18 cellular contexts compared by ENCODE assay signal in the genomic region with DNA sequence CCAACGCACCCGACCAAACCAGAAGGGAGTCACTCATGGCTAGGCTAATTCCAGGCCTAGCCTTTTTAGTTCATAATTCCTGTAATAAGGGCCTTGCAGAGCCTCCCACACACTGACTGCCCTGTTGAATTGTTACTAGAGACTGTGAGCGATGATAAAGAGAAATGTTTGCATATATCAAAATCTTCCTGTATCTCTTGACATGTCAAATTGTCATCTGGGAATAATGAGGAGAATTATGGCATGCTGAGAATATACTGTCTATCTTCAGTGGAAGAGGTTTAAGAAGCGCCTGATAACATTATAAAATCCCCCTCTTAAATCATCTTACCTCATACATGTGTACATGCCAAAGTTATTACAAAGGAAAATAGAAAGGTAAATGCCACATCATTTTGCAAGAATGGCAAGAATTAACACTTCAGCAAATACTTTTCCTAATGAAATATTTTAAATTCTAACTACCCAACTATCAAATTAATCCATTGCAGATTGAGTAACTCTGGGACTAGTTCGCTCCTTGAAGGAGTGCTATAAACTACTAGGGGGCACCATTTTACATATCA.
DNase-seq lines count a peak whose midpoint lies in the region; TF ChIP-seq lines count a peak whose summit lies in the region.
"Had no signal": no experiment of that assay in that cellular context is flagged by ENCODE, and none has a peak within 500 bp of the region (broad histone marks: within the 10 kb centered on the region; RNA-seq: fewer than 3 reads in every experiment).

No MANE protein-coding gene starts in this region.

- H3K79me2 ChIP-seq in GM23248 (ENCODE audit: insufficient read depth) (no peaks in the 10 kb centered on the region), MM.1S (ENCODE audit: low read length) (no peaks in the 10 kb centered on the region)

- H4K20me1 ChIP-seq in GM23248 (ENCODE audit: insufficient read depth) (no peaks in the 10 kb centered on the region), MM.1S (ENCODE audit: insufficient read depth, low read length) (no peaks in the 10 kb centered on the region)

- H3K27me3 Mint-ChIP-seq in nephron (ENCODE audit: low read depth): no peaks in the 10 kb centered on the region
- H3K27me3 Mint-ChIP-seq in CD4-positive, alpha-beta memory T cell: no peaks in the 10 kb centered on the region

- CTCF ChIA-PET in CD4-positive, alpha-beta memory T cell (lab: Charles Lee; ENCODE audit: partially characterized antibody): no interaction called here

- H3K4me1 Mint-ChIP-seq in nephron: peaks cover 18% of the 10 kb centered on the region
- no peaks in the 10 kb centered on the region for H3K4me1 Mint-ChIP-seq in CD4-positive, alpha-beta memory T cell

- H3K9me2 ChIP-seq in GM23248 (ENCODE audit: insufficient read depth) (no peaks in the 10 kb centered on the region), MM.1S (replicated peaks; ENCODE audit: insufficient read depth, low read length) (no peaks in the 10 kb centered on the region)

- 92 to 98% methylated on average over 5 of the region's 5 CpGs for WGBS in GM23248 (ENCODE audit: low coverage in 1 of 2, low lambda C conversion rate in 2 of 2, missing lambda C conversion rate in 2 of 2), 2 experiments

- H3K9me3 ChIP-seq in GM23248 (ENCODE audit: low read depth) (no peaks in the 10 kb centered on the region), MM.1S (replicated peaks; ENCODE audit: insufficient read depth, low read length) (no peaks in the 10 kb centered on the region)
- no peaks in the 10 kb centered on the region for H3K9me3 ChIP-seq in CD4-positive, alpha-beta memory T cell (ENCODE audit: control insufficient read depth in 1 of 2, low read length in 2 of 2)

- H3F3A ChIP-seq in GM23248 (ENCODE audit: insufficient read depth) (no peaks in the 10 kb centered on the region), MM.1S (ENCODE audit: insufficient read depth, low read length) (no peaks in the 10 kb centered on the region)

- no peak overlapping the region for H3K4me3 ChIP-seq in GM23248
- H3K4me3 ChIP-seq in MM.1S (ENCODE audit: low read length): no peak overlapping the region
- no peak overlapping the region for H3K4me3 ChIP-seq in CD4-positive, alpha-beta memory T cell (ENCODE audit: low read length in 2 of 2)
- H3K4me3 ChIP-seq: PC-9 had no signal

- H3K27me3 ChIP-seq in GM23248 (replicated peaks; ENCODE audit: insufficient read depth): no peaks in the 10 kb centered on the region
- no peaks in the 10 kb centered on the region for H3K27me3 ChIP-seq in MM.1S (replicated peaks; ENCODE audit: insufficient read depth, low read length)
- H3K27me3 ChIP-seq in CD4-positive, alpha-beta memory T cell (ENCODE audit: insufficient read depth, low read length): no peaks in the 10 kb centered on the region

- H3K4me3 Mint-ChIP-seq in nephron: no peak overlapping the region
- H3K4me3 Mint-ChIP-seq in CD4-positive, alpha-beta memory T cell: no peak overlapping the region

- POLR2A ChIA-PET in CD4-positive, alpha-beta memory T cell (lab: Charles Lee; ENCODE audit: partially characterized antibody): no interaction called here

- H3K27ac Mint-ChIP-seq in nephron: peak overlapping the region; percentile 65 to 93 (median 71)
- H3K27ac Mint-ChIP-seq in CD4-positive, alpha-beta memory T cell: no peak overlapping the region

- intact Hi-C loops in CD4-positive, alpha-beta memory T cell (cut with micrococcal nuclease): no loop called here

- DNase-seq in GM23248 (no peak), astrocyte of the hippocampus (ENCODE audit: low read depth, low spot score) (peak; percentile 19), MM.1S (no peak), iPS-NIHi7 (ENCODE audit: extremely low spot score) (no peak), NCI-H2081 treated with DMSO at 0.1 percent for 48 hours (lab: John Stamatoyannopoulos, UW) (no peak)
- DNase-seq in CD4-positive, alpha-beta memory T cell: no peak
- DNase-seq: ACHN, AML-193, DMS 273 treated with DMSO at 0.1 percent for 48 hours, KBM-7, MV-4-11, NCI-H1417, NCI-H187, NCI-H345, NCI-H524 treated with DMSO at 0.1 percent for 48 hours, PC-9 had no signal

- H3K4me1 ChIP-seq in GM23248 (ENCODE audit: insufficient read depth) (no peaks in the 10 kb centered on the region), MM.1S (ENCODE audit: low read length) (no peaks in the 10 kb centered on the region)
- H3K4me1 ChIP-seq in CD4-positive, alpha-beta memory T cell (ENCODE audit: insufficient read depth, low read length): no peaks in the 10 kb centered on the region

- no peak overlapping the region for H3K9ac ChIP-seq in GM23248
- H3K9ac ChIP-seq in MM.1S (ENCODE audit: low read length): no peak overlapping the region

- H3K36me3 ChIP-seq in GM23248 (ENCODE audit: low read depth): no peaks in the 10 kb centered on the region
- no peaks in the 10 kb centered on the region for H3K36me3 ChIP-seq in MM.1S (replicated peaks; ENCODE audit: insufficient read depth, low read length)
- no peaks in the 10 kb centered on the region for H3K36me3 ChIP-seq in CD4-positive, alpha-beta memory T cell (ENCODE audit: insufficient read depth, low read length)

- H3K4me2 ChIP-seq in GM23248 (ENCODE audit: unreplicated experiment) (no peak overlapping the region), MM.1S (ENCODE audit: low read depth, low read length) (no peak overlapping the region)
- H3K4me2 ChIP-seq: PC-9 had no signal

- H3K27ac ChIP-seq in GM23248 (no peak overlapping the region), MM.1S (ENCODE audit: low read length) (no peak overlapping the region)
- H3K27ac ChIP-seq in CD4-positive, alpha-beta memory T cell (ENCODE audit: low read depth, low read length): no peak overlapping the region
- H3K27ac ChIP-seq: C4-2B, PC-9 had no signal

- H2AFZ ChIP-seq in GM23248: peak overlapping the region; percentile 47
- H2AFZ ChIP-seq in MM.1S (ENCODE audit: low read length): no peak overlapping the region
- H2AFZ ChIP-seq: PC-9 had no signal

- peaks cover 2% of the 10 kb centered on the region for H3K9me3 Mint-ChIP-seq in nephron
- H3K9me3 Mint-ChIP-seq in CD4-positive, alpha-beta memory T cell: peaks cover 0 to 5% (median 0%) of the 10 kb centered on the region in 8 donors

- TF ChIP-seq CTCF in nephron (IDR thresholded peaks at IDR 0.05; ENCODE audit: unreplicated experiment in 3 of 3) (no peak), MM.1S (IDR thresholded peaks at IDR 0.05; ENCODE audit: low read length) (no peak)

- H3K36me3 Mint-ChIP-seq in nephron (ENCODE audit: low read depth): no peaks in the 10 kb centered on the region
- no peaks in the 10 kb centered on the region for H3K36me3 Mint-ChIP-seq in CD4-positive, alpha-beta memory T cell

- in situ Hi-C loops in GM23248 (cut with MboI): no loop called here

Comparison
In these comparisons a context has a peak if more than half of its experiments do, and no peak if none do; other contexts are left out.
1. H3K27ac Mint-ChIP-seq: peak in nephron (3 of 3); none in CD4-positive, alpha-beta memory T cell (0 of 7).